ENCODE assay signal across 12 cellular contexts in genomic region chr22:46109474-46110003, GRCh38. TPM values are rescaled to one million over a fixed set of nuclear protein-coding genes. Genes with fewer than 3 reads are reported as not detected.
A peak's percentile ranks its signal among the peaks of the same experiment; 100 is the strongest.
DNase-seq lines count a peak whose midpoint lies in the region; ATAC-seq and TF ChIP-seq lines count a peak whose summit lies in the region.
"Had no signal": no experiment of that assay in that cellular context is flagged by ENCODE, and none has a peak within 500 bp of the region (broad histone marks: within the 10 kb centered on the region; RNA-seq: fewer than 3 reads in every experiment).

No MANE protein-coding gene starts in this region.

- no peak overlapping the region for H3K4me3 Mint-ChIP-seq in stimulated activated naive CD8-positive, alpha-beta T cell treated with anti-CD3 and anti-CD28 coated beads, Interleukin-15, amount 100 ng/mL, for 72 hours
- H3K4me3 Mint-ChIP-seq: CD14-positive monocyte had no signal

- H3K4me1 ChIP-seq in mucosa of stomach (ENCODE audit: control insufficient read depth, insufficient read depth, low read length) (peaks cover 81% of the 10 kb centered on the region), suprapubic skin (peaks cover 98% of the 10 kb centered on the region)

- TF ChIP-seq CTCF in suprapubic skin (IDR thresholded peaks at IDR 0.05): no peak

- DNase-seq in HT-29 (ENCODE audit: low spot score) (peak; percentile 2), suprapubic skin (ENCODE audit: low spot score in 2 of 2) (no peak), ecto neural progenitor cell (ENCODE audit: low spot score) (no peak), NCI-H748 (lab: John Stamatoyannopoulos, UW; ENCODE audit: unreplicated experiment) (no peak)
- DNase-seq in stimulated activated naive CD8-positive, alpha-beta T cell treated with anti-CD3 and anti-CD28 coated beads, Interleukin-15, amount 100 ng/mL, for 72 hours: no peak
- DNase-seq: activated naive CD4-positive, alpha-beta T cell treated with Interleukin-2 at 50 U/mL for 16 hours; central memory CD4-positive, alpha-beta T cell; NCI-H2171 treated with DMSO at 0.1 percent for 48 hours had no signal

- H3K9ac ChIP-seq in mucosa of stomach (ENCODE audit: low read length): peak overlapping the region; percentile 36

- H3K27me3 Mint-ChIP-seq in stimulated activated naive CD8-positive, alpha-beta T cell treated with anti-CD3 and anti-CD28 coated beads, Interleukin-15, amount 100 ng/mL, for 72 hours: no peaks in the 10 kb centered on the region

- no peaks in the 10 kb centered on the region for H3K4me1 Mint-ChIP-seq in stimulated activated naive CD8-positive, alpha-beta T cell treated with anti-CD3 and anti-CD28 coated beads, Interleukin-15, amount 100 ng/mL, for 72 hours
- H3K4me1 Mint-ChIP-seq: CD14-positive monocyte had no signal

- no peaks in the 10 kb centered on the region for H3K9me3 Mint-ChIP-seq in stimulated activated naive CD8-positive, alpha-beta T cell treated with anti-CD3 and anti-CD28 coated beads, Interleukin-15, amount 100 ng/mL, for 72 hours
- H3K9me3 Mint-ChIP-seq: CD14-positive monocyte had no signal

- H3K9me3 ChIP-seq in mucosa of stomach (ENCODE audit: control insufficient read depth, low read length) (no peaks in the 10 kb centered on the region), suprapubic skin (no peaks in the 10 kb centered on the region)

- H3K4me3 ChIP-seq in mucosa of stomach (ENCODE audit: low read length) (no peak overlapping the region), suprapubic skin (no peak overlapping the region)
- H3K4me3 ChIP-seq: lung had no signal

- H3K27ac Mint-ChIP-seq in stimulated activated naive CD8-positive, alpha-beta T cell treated with anti-CD3 and anti-CD28 coated beads, Interleukin-15, amount 100 ng/mL, for 72 hours: peak overlapping the region in 1 of 2 donors; percentile 48

- ATAC-seq in stimulated activated naive CD8-positive, alpha-beta T cell treated with anti-CD3 and anti-CD28 coated beads, Interleukin-15, amount 100 ng/mL, for 72 hours: no peak

- 48% methylated on average over 12 of the region's 13 CpGs for whole genome bisulfite sequencing in suprapubic skin

- TF ChIP-seq EP300 in suprapubic skin (IDR thresholded peaks at IDR 0.05): no peak

- peak overlapping the region; percentile 90 for H3K27ac ChIP-seq in angular gyrus (ENCODE audit: low read depth, low read length)
- peak overlapping the region; percentile 92 for H3K27ac ChIP-seq in suprapubic skin

- H3K27me3 ChIP-seq in mucosa of stomach (ENCODE audit: control insufficient read depth, insufficient read depth, low read length) (no peaks in the 10 kb centered on the region), suprapubic skin (no peaks in the 10 kb centered on the region)

- TF ChIP-seq POLR2A in suprapubic skin (IDR thresholded peaks at IDR 0.05): no peak

- H3K36me3 ChIP-seq in mucosa of stomach (ENCODE audit: control insufficient read depth, insufficient read depth, low read length) (peaks cover 22% of the 10 kb centered on the region), suprapubic skin (peaks cover 44% of the 10 kb centered on the region)

RNA-seq across cellular contexts. Expression of gene PPARA, which starts 40.8 kb away (rescaled TPM):
- 14.6 and 18.1 TPM in 2 replicates for total RNA-seq in HT-29 (2014; rRNA removed; shearing (Covaris generic))
- 10 to 100 TPM; 18.7 to 53.8 (median 32.0) TPM for total RNA-seq in suprapubic skin
